In genomic region chr3:10459954-10460754, GRCh38 we compare ENCODE assay signal across 8 cellular contexts. TPM values are rescaled to one million over a fixed set of nuclear protein-coding genes. Genes with fewer than 3 reads are reported as not detected.
DNase-seq lines count a peak whose midpoint lies in the region; ATAC-seq, FAIRE-seq and TF ChIP-seq lines count a peak whose summit lies in the region.

No MANE protein-coding gene starts in this region.

- peak; percentile 47 to 80 (median 57) for DNase-seq in CD4-positive, alpha-beta memory T cell
- DNase-seq in HS-5 (ENCODE audit: low read depth), result peak; percentile 14
- peak; percentile 98 for DNase-seq in WTC11 (ENCODE audit: low spot score)
- DNase-seq in endothelial cell of umbilical vein (ENCODE audit: low read depth, low spot score), result peak; percentile 59
- DNase-seq in neural crest cell (ENCODE audit: low read depth, low spot score), result peak; percentile 65
- no peak for DNase-seq in DMS153 (lab: John Stamatoyannopoulos, UW)
- no peak for DNase-seq in esophagus squamous epithelium (lab: John Stamatoyannopoulos, UW)

- POLR2A ChIA-PET in CD4-positive, alpha-beta memory T cell (lab: Charles Lee; ENCODE audit: partially characterized antibody), result no interaction called here
- POLR2A ChIA-PET in WTC11 (lab: Charles Lee), result interaction anchor here (1.0 kb wide), 1 partner anchor 9 kb away, joined by 3 read pairs; no protein-coding TSS in a partner anchor
- POLR2A ChIA-PET in endothelial cell of umbilical vein (lab: Charles Lee), result no interaction called here

- no peak overlapping the region for H3K4me2 ChIP-seq in endothelial cell of umbilical vein (ENCODE audit: insufficient read depth, low read length)

- no peak overlapping the region for H2AFZ ChIP-seq in endothelial cell of umbilical vein (ENCODE audit: low read depth, low read length)

- H3K9me1 ChIP-seq in endothelial cell of umbilical vein (replicated peaks; ENCODE audit: control insufficient read depth, extremely low read depth, insufficient read depth, low read length), result no peaks in the 10 kb centered on the region

- CTCF ChIA-PET in CD4-positive, alpha-beta memory T cell (lab: Charles Lee; ENCODE audit: partially characterized antibody), result interaction anchor here (1.7 kb wide), 1 partner anchor 116 kb away, joined by 4 read pairs; no protein-coding TSS in a partner anchor
- CTCF ChIA-PET in WTC11 (lab: Charles Lee) (interaction anchor here (0.8 to 1.9 kb wide), 7 partner anchors 14 to 278 kb away, joined by 3 to 6 read pairs (median 4); no protein-coding TSS in a partner anchor), endothelial cell of umbilical vein (lab: Charles Lee) (interaction anchor here (1.2 kb wide), 1 partner anchor 13 kb away, joined by 3 read pairs; no protein-coding TSS in a partner anchor)

- H3K4me1 Mint-ChIP-seq in CD4-positive, alpha-beta memory T cell, result peaks cover 0 to 1% (median 0%) of the 10 kb centered on the region in 4 donors
- H3K4me1 Mint-ChIP-seq in WTC11 (peaks cover 6% of the 10 kb centered on the region), neural crest cell (no peaks in the 10 kb centered on the region)

- no peak overlapping the region for H3K9ac ChIP-seq in endothelial cell of umbilical vein (replicated peaks; ENCODE audit: extremely low read depth, insufficient read depth, low read length)

- dilution Hi-C loops in endothelial cell of umbilical vein (cut with MboI; ENCODE audit: extremely low pct_ligation_motif_present, low sequenced_read_pairs), result no loop called here

- no peaks in the 10 kb centered on the region for H3K27me3 ChIP-seq in CD4-positive, alpha-beta memory T cell (ENCODE audit: insufficient read depth, low read length)
- no peaks in the 10 kb centered on the region for H3K27me3 ChIP-seq in endothelial cell of umbilical vein (ENCODE audit: control insufficient read depth in 2 of 2, insufficient read depth in 2 of 2, low read length in 2 of 2)
- peaks cover 0 to 16% (median 0%) of the 10 kb centered on the region in 4 donors for H3K27me3 ChIP-seq in esophagus squamous epithelium

- peaks cover 0 to 10% of the 10 kb centered on the region in 2 donors for H3K27me3 Mint-ChIP-seq in CD4-positive, alpha-beta memory T cell
- H3K27me3 Mint-ChIP-seq in WTC11 (ENCODE audit: low read depth), result no peaks in the 10 kb centered on the region
- peaks cover 60% of the 10 kb centered on the region for H3K27me3 Mint-ChIP-seq in neural crest cell (ENCODE audit: low read depth)

- no TSS peak for BruUV-seq in endothelial cell of umbilical vein (replicated peaks; lab: Mats Ljungman, UMichigan)

- no peaks in the 10 kb centered on the region for H3K36me3 Mint-ChIP-seq in CD4-positive, alpha-beta memory T cell
- H3K36me3 Mint-ChIP-seq in WTC11 (no peaks in the 10 kb centered on the region), neural crest cell (ENCODE audit: low read depth) (no peaks in the 10 kb centered on the region)

- peaks cover 0 to 3% (median 0%) of the 10 kb centered on the region in 8 donors for H3K9me3 Mint-ChIP-seq in CD4-positive, alpha-beta memory T cell
- H3K9me3 Mint-ChIP-seq in WTC11 (no peaks in the 10 kb centered on the region), neural crest cell (no peaks in the 10 kb centered on the region)

- TF ChIP-seq CTCF in WTC11 (IDR thresholded peaks at IDR 0.05) (no peak), endothelial cell of umbilical vein (IDR thresholded peaks at IDR 0.05; ENCODE audit: extremely low read depth in 1 of 2, insufficient read depth in 1 of 2, low read depth in 1 of 2, low read length in 2 of 2) (no peak), neural crest cell (conservative IDR thresholded peaks at IDR 0.05) (no peak), esophagus squamous epithelium (IDR thresholded peaks at IDR 0.05) (no peak)

- no peak for TF ChIP-seq POLR2A in endothelial cell of umbilical vein (IDR thresholded peaks at IDR 0.05; ENCODE audit: low read depth, low read length)
- TF ChIP-seq POLR2A in esophagus squamous epithelium (IDR thresholded peaks at IDR 0.05), result no peak

- WGBS in esophagus squamous epithelium, 2 donors, result 28 to 42% methylated on average over 3 to 5 of the region's 5 CpGs

- H3K27ac Mint-ChIP-seq in CD4-positive, alpha-beta memory T cell, result no peak overlapping the region
- H3K27ac Mint-ChIP-seq in WTC11 (no peak overlapping the region), neural crest cell (ENCODE audit: unreplicated experiment) (no peak overlapping the region)

- ATAC-seq in WTC11, result peak; percentile 98
- no peak for ATAC-seq in HG03196 (IDR thresholded peaks at IDR 0.05; ENCODE audit: unreplicated experiment)

- H3K4me1 ChIP-seq in CD4-positive, alpha-beta memory T cell (ENCODE audit: insufficient read depth, low read length), result no peaks in the 10 kb centered on the region
- H3K4me1 ChIP-seq in endothelial cell of umbilical vein (ENCODE audit: control insufficient read depth, extremely low read depth, insufficient read depth, low read length), result no peaks in the 10 kb centered on the region
- no peaks in the 10 kb centered on the region for H3K4me1 ChIP-seq in esophagus squamous epithelium

- no peak overlapping the region for H3K4me3 Mint-ChIP-seq in CD4-positive, alpha-beta memory T cell
- no peak overlapping the region for H3K4me3 Mint-ChIP-seq in WTC11
- H3K4me3 Mint-ChIP-seq in neural crest cell, result no peak overlapping the region

- H3K36me3 ChIP-seq in CD4-positive, alpha-beta memory T cell (ENCODE audit: insufficient read depth, low read length), result no peaks in the 10 kb centered on the region
- H3K36me3 ChIP-seq in endothelial cell of umbilical vein (ENCODE audit: control insufficient read depth in 2 of 2, extremely low read depth in 1 of 2, insufficient read depth in 2 of 2, low read length in 2 of 2) (no peaks in the 10 kb centered on the region), esophagus squamous epithelium (no peaks in the 10 kb centered on the region)

- no peak overlapping the region for H3K27ac ChIP-seq in CD4-positive, alpha-beta memory T cell (ENCODE audit: low read depth, low read length)
- no peak overlapping the region for H3K27ac ChIP-seq in endothelial cell of umbilical vein (ENCODE audit: insufficient read depth, low read depth, low read length)
- no peak overlapping the region for H3K27ac ChIP-seq in esophagus squamous epithelium

- no peaks in the 10 kb centered on the region for H3K9me3 ChIP-seq in CD4-positive, alpha-beta memory T cell (ENCODE audit: control insufficient read depth in 1 of 2, low read length in 2 of 2)
- H3K9me3 ChIP-seq in endothelial cell of umbilical vein (replicated peaks; ENCODE audit: control insufficient read depth, insufficient read depth, low read length) (no peaks in the 10 kb centered on the region), esophagus squamous epithelium (no peaks in the 10 kb centered on the region)

- H4K20me1 ChIP-seq in endothelial cell of umbilical vein (replicated peaks; ENCODE audit: control insufficient read depth, extremely low read depth, insufficient read depth, low read length), result no peaks in the 10 kb centered on the region

- no peak overlapping the region for H3K4me3 ChIP-seq in CD4-positive, alpha-beta memory T cell (ENCODE audit: low read length in 2 of 2)
- H3K4me3 ChIP-seq in endothelial cell of umbilical vein (replicated peaks in 1 of 3; ENCODE audit: insufficient read depth in 1 of 3, low read depth in 1 of 3, low read length in 3 of 3) (no peak overlapping the region), esophagus squamous epithelium (no peak overlapping the region)

- FAIRE-seq in endothelial cell of umbilical vein (lab: Jason Lieb, UNC), result peak; percentile 43

- no peaks in the 10 kb centered on the region for H3K79me2 ChIP-seq in endothelial cell of umbilical vein (ENCODE audit: control insufficient read depth, insufficient read depth, low read length)

- intact Hi-C loops in CD4-positive, alpha-beta memory T cell (cut with micrococcal nuclease), result no loop called here
- intact Hi-C loops in endothelial cell of umbilical vein (cut with micrococcal nuclease) (no loop called here), esophagus squamous epithelium (cut with DNase I) (no loop called here)

TF ChIP-seq in WTC11, 78 proteins besides CTCF, POLR2A, EP300 and RAD21 (continues in another document):
- TF ChIP-seq, protein P1, sequence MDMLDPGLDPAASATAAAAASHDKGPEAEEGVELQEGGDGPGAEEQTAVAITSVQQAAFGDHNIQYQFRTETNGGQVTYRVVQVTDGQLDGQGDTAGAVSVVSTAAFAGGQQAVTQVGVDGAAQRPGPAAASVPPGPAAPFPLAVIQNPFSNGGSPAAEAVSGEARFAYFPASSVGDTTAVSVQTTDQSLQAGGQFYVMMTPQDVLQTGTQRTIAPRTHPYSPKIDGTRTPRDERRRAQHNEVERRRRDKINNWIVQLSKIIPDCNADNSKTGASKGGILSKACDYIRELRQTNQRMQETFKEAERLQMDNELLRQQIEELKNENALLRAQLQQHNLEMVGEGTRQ (CRISPR knock-in tag; IDR thresholded peaks at IDR 0.05), result peak; percentile 89
- TF ChIP-seq ZNF423 (CRISPR knock-in tag; IDR thresholded peaks at IDR 0.05) (peak; percentile 80), EMX1 (CRISPR knock-in tag; IDR thresholded peaks at IDR 0.05) (peak; percentile 90; the same call in 1 of the 2 replicates)

TF ChIP-seq in endothelial cell of umbilical vein, 7 proteins besides CTCF, POLR2A, EP300 and RAD21 (continues in another document):
- TF ChIP-seq JUN (IDR thresholded peaks at IDR 0.05; ENCODE audit: borderline replicate concordance, insufficient read depth, insufficient read length, low read depth) (no peak), FOS (IDR thresholded peaks at IDR 0.05; ENCODE audit: borderline replicate concordance, insufficient read depth, low read length) (no peak), GATA2 (IDR thresholded peaks at IDR 0.05; ENCODE audit: insufficient read depth, insufficient read length, low read depth, low read length) (no peak), MAX (IDR thresholded peaks at IDR 0.05; ENCODE audit: insufficient read depth, insufficient read length) (peak; percentile 71), MYC (IDR thresholded peaks at IDR 0.05; ENCODE audit: low read depth, low read length) (no peak)

RNA-seq across cellular contexts. Expression of gene ATP2B2, which starts 45.2 kb away (rescaled TPM):
- total RNA-seq in CD4-positive, alpha-beta memory T cell, result not detected
- not detected for polyA plus RNA-seq in CD4-positive, alpha-beta memory T cell
- total RNA-seq in WTC11 (2021) (0.48 to 0.62 TPM (median 0.57 TPM) in 3 replicates), endothelial cell of umbilical vein (not detected in 2 replicates), neural crest cell (0.23 and 0.42 TPM in 2 replicates), esophagus squamous epithelium (under 1 TPM; 0.31 to 0.57 (median 0.42) TPM)
- not detected in 2 replicates for polyA plus RNA-seq in endothelial cell of umbilical vein
- polyA plus RNA-seq in endothelial cell of umbilical vein (2011; cell fraction: cytosol; rRNA removed), result not detected in 2 replicates
- polyA plus RNA-seq in endothelial cell of umbilical vein (2011; cell fraction: nucleus; rRNA removed), result not detected in 2 replicates
- polyA plus RNA-seq in endothelial cell of umbilical vein (2012), result not detected in 2 replicates
- not detected in 2 replicates for polyA minus RNA-seq in endothelial cell of umbilical vein
- not detected for polyA minus RNA-seq in endothelial cell of umbilical vein (2011; cell fraction: cytosol; rRNA and poly(A)+ RNA removed)
- polyA minus RNA-seq in endothelial cell of umbilical vein (2011; cell fraction: nucleus; rRNA and poly(A)+ RNA removed), result not detected in 2 replicates

Comparison
In these comparisons a context has a peak if more than half of its experiments do, and no peak if none do; other contexts are left out.
1. DNase-seq: peak in CD4-positive, alpha-beta memory T cell (5 of 5), HS-5 (single experiment), WTC11 (single experiment), endothelial cell of umbilical vein (single experiment) and neural crest cell (single experiment); none in DMS153 (single experiment) and esophagus squamous epithelium (single experiment).